In the genomic region with DNA sequence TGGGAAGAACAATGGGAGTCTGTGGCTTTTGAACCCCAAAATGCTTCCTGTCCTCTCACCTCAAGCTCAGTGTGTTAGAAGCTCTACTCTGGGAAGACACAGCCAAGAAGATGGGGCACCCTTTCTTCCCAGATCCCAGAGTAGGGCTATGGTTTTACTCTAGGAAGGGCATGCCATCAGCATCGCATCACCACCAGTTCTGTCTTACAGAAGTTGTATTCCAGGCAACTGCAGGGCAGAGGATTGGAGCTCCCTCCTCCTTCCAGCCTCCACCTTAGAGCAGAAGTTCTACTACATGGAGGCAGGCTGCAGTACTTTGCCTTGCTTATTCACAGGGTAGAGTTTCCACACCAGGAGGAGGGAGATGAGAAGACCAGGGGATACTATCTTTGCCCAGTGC, we compare ENCODE assay signal across 20 cellular contexts. TPM values are rescaled to one million over a fixed set of nuclear protein-coding genes. Genes with fewer than 3 reads are reported as not detected.
DNase-seq lines count a peak whose midpoint lies in the region; ATAC-seq and TF ChIP-seq lines count a peak whose summit lies in the region.
"Had no signal": no experiment of that assay in that cellular context is flagged by ENCODE, and none has a peak within 500 bp of the region (broad histone marks: within the 10 kb centered on the region; RNA-seq: fewer than 3 reads in every experiment).

No MANE protein-coding gene starts in this region.

- intact Hi-C loops in IMR-90 (cut with micrococcal nuclease) (no loop called here), Panc1 (cut with micrococcal nuclease; ENCODE audit: unreplicated experiment) (loop anchor here (10.0 kb wide), 1 partner anchor 47 kb away; no protein-coding TSS in a partner anchor), ascending aorta (cut with DNase I) (no loop called here)

- H3K4me3 ChIP-seq in IMR-90 (ENCODE audit: insufficient read depth, low read depth, low read length) (no peak overlapping the region), Panc1 (ENCODE audit: low read depth in 2 of 2, low read length in 2 of 2) (no peak overlapping the region), ascending aorta (no peak overlapping the region)
- H3K4me3 ChIP-seq: GM23338, K562 had no signal

- in situ Hi-C loops in IMR-90 (cut with MboI; ENCODE audit: low sequenced_read_pairs), result no loop called here
- in situ Hi-C loops in Panc1 (cut with HindIII; ENCODE audit: low pct_unique_long_range_greater_than_20kb, low sequenced_read_pairs), result no loop called here

- H3K27ac ChIP-seq in IMR-90 (ENCODE audit: insufficient read depth, low read length) (no peak overlapping the region), Panc1 (ENCODE audit: low read length) (peak overlapping the region; percentile 32), ascending aorta (no peak overlapping the region)

- no peak overlapping the region for H4K91ac ChIP-seq in IMR-90 (ENCODE audit: insufficient read depth, low read depth, low read length)

- H2BK15ac ChIP-seq in IMR-90 (ENCODE audit: low read depth, low read length), result no peak overlapping the region

- no peak overlapping the region for H2AK5ac ChIP-seq in IMR-90 (ENCODE audit: low read depth, low read length)

- no peak overlapping the region for H2BK5ac ChIP-seq in IMR-90 (ENCODE audit: low read depth, low read length, poor library complexity, severe bottlenecking)

- no peak overlapping the region for H3K4me3 Mint-ChIP-seq in activated naive CD8-positive, alpha-beta T cell treated with anti-CD3 and anti-CD28 coated beads for 36 hours
- H3K4me3 Mint-ChIP-seq: CD4-positive, CD25-positive, alpha-beta regulatory T cell; CD8-positive, alpha-beta memory T cell; GM23338 had no signal

- no peak overlapping the region for H3K18ac ChIP-seq in IMR-90 (ENCODE audit: low read depth, low read length)

- H3K9me3 ChIP-seq in IMR-90 (ENCODE audit: control insufficient read depth, insufficient read depth, low read length) (no peaks in the 10 kb centered on the region), Panc1 (ENCODE audit: control insufficient read depth, insufficient read depth, low read depth, low read length) (no peaks in the 10 kb centered on the region), ascending aorta (no peaks in the 10 kb centered on the region)
- H3K9me3 ChIP-seq: BE2C had no signal

- DNase-seq in EH (ENCODE audit: low read depth), result peak; percentile 51
- DNase-seq in IMR-90, result peak; percentile 22
- no peak for DNase-seq in Panc1 (ENCODE audit: low read depth, low spot score)
- no peak for DNase-seq in activated naive CD8-positive, alpha-beta T cell treated with anti-CD3 and anti-CD28 coated beads for 36 hours
- DNase-seq in NCI-H1105 (lab: John Stamatoyannopoulos, UW), result no peak
- no peak for DNase-seq in ascending aorta (ENCODE audit: low spot score in 2 of 2)
- DNase-seq: 8988T; BE2C; C1 segment of cervical spinal cord; CD4-positive, CD25-positive, alpha-beta regulatory T cell; CD8-positive, alpha-beta memory T cell; COR-L47; DMS 273 treated with DMSO at 0.1 percent for 48 hours; DMS53; DND-41; GDM1 had no signal

- WGBS in IMR-90 (ENCODE audit: extremely low coverage in 2 of 2, insufficient read length in 1 of 2), 2 experiments, result no CpG with 5 or more reads among the region's 1 CpG

- H3K4me1 Mint-ChIP-seq in activated naive CD8-positive, alpha-beta T cell treated with anti-CD3 and anti-CD28 coated beads for 36 hours, result no peaks in the 10 kb centered on the region
- H3K4me1 Mint-ChIP-seq: CD4-positive, CD25-positive, alpha-beta regulatory T cell; CD8-positive, alpha-beta memory T cell had no signal

- H3K36me3 ChIP-seq in IMR-90 (ENCODE audit: control insufficient read depth, insufficient read depth, low read length) (no peaks in the 10 kb centered on the region), Panc1 (ENCODE audit: control insufficient read depth, insufficient read depth, low read length) (no peaks in the 10 kb centered on the region), ascending aorta (no peaks in the 10 kb centered on the region)
- H3K36me3 ChIP-seq: BE2C had no signal

- H3K4me2 ChIP-seq in IMR-90 (ENCODE audit: low read depth, low read length), result no peak overlapping the region
- H3K4me2 ChIP-seq: GM23338 had no signal

- no peak overlapping the region for H3K27ac Mint-ChIP-seq in activated naive CD8-positive, alpha-beta T cell treated with anti-CD3 and anti-CD28 coated beads for 36 hours
- H3K27ac Mint-ChIP-seq: CD8-positive, alpha-beta memory T cell; GM23338 had no signal

- TF ChIP-seq CTCF in IMR-90 (conservative IDR thresholded peaks at IDR 0.05; ENCODE audit: low read depth, low read length) (no peak), Panc1 (IDR thresholded peaks at IDR 0.05) (no peak), ascending aorta (IDR thresholded peaks at IDR 0.05) (no peak)

- H2BK20ac ChIP-seq in IMR-90 (ENCODE audit: low read depth, low read length), result no peak overlapping the region

- no peak for TF ChIP-seq RAD21 in IMR-90 (IDR thresholded peaks at IDR 0.05; ENCODE audit: low read length)

- no peak overlapping the region for H4K8ac ChIP-seq in IMR-90 (ENCODE audit: low read depth in 2 of 2, low read length in 2 of 2)

- no peak overlapping the region for H2BK120ac ChIP-seq in IMR-90 (ENCODE audit: low read depth, low read length)

- TF ChIP-seq POLR2A in IMR-90 (IDR thresholded peaks at IDR 0.05; ENCODE audit: low read depth, low read length), result no peak

- dilution Hi-C loops in IMR-90 (cut with HindIII; ENCODE audit: low sequenced_read_pairs, unreplicated experiment), result no loop called here

- H4K20me1 ChIP-seq in IMR-90 (ENCODE audit: insufficient read depth, low read length), result no peaks in the 10 kb centered on the region

- POLR2A ChIA-PET in IMR-90 (lab: Charles Lee; ENCODE audit: unreplicated experiment), result no interaction called here
- POLR2A ChIA-PET in Panc1 (lab: Charles Lee), result no interaction called here

- peak overlapping the region; percentile 28 for H2AK9ac ChIP-seq in IMR-90 (replicated peaks; ENCODE audit: low read depth, low read length, poor library complexity)

- no peak for ATAC-seq in IMR-90 (ENCODE audit: low read depth)
- ATAC-seq in Panc1, result no peak
- ATAC-seq in GM19467 (IDR thresholded peaks at IDR 0.05; ENCODE audit: unreplicated experiment), result no peak
- ATAC-seq: GM23338, HCT116, K562 had no signal

- no peak overlapping the region for H3K4ac ChIP-seq in IMR-90 (ENCODE audit: low read depth, low read length)

- no peak overlapping the region for H3K14ac ChIP-seq in IMR-90 (replicated peaks; ENCODE audit: low read depth, low read length)

- H3K4me1 ChIP-seq in IMR-90 (ENCODE audit: control insufficient read depth, insufficient read depth, low read length) (no peaks in the 10 kb centered on the region), Panc1 (ENCODE audit: control insufficient read depth, insufficient read depth, low read length) (no peaks in the 10 kb centered on the region; the same call in 1 of the 2 replicates), ascending aorta (no peaks in the 10 kb centered on the region)
- H3K4me1 ChIP-seq: BE2C had no signal

- no peak overlapping the region for H3K56ac ChIP-seq in IMR-90 (ENCODE audit: extremely low read depth, insufficient read depth, low read length)

- H3K9ac ChIP-seq in IMR-90 (ENCODE audit: low read depth, low read length), result no peak overlapping the region

- peaks cover 11% of the 10 kb centered on the region for H3K27me3 ChIP-seq in IMR-90 (ENCODE audit: control insufficient read depth, insufficient read depth, low read length)
- H3K27me3 ChIP-seq in Panc1 (ENCODE audit: control insufficient read depth, insufficient read depth, low read length), result no peaks in the 10 kb centered on the region
- no peaks in the 10 kb centered on the region for H3K27me3 ChIP-seq in ascending aorta
- H3K27me3 ChIP-seq: BE2C had no signal

- no peaks in the 10 kb centered on the region for H3K79me1 ChIP-seq in IMR-90 (ENCODE audit: low read depth in 1 of 2, low read length in 2 of 2)

- BruUV-seq in IMR-90 (replicated peaks; lab: Mats Ljungman, UMichigan) (no TSS peak), Panc1 (replicated peaks; lab: Mats Ljungman, UMichigan) (no TSS peak)

- no peaks in the 10 kb centered on the region for H3K36me3 Mint-ChIP-seq in activated naive CD8-positive, alpha-beta T cell treated with anti-CD3 and anti-CD28 coated beads for 36 hours
- H3K36me3 Mint-ChIP-seq: CD4-positive, CD25-positive, alpha-beta regulatory T cell; CD8-positive, alpha-beta memory T cell had no signal

- no peaks in the 10 kb centered on the region for H3K9me3 Mint-ChIP-seq in activated naive CD8-positive, alpha-beta T cell treated with anti-CD3 and anti-CD28 coated beads for 36 hours
- H3K9me3 Mint-ChIP-seq: CD8-positive, alpha-beta memory T cell; GM23338 had no signal

- H3K27me3 Mint-ChIP-seq in activated naive CD8-positive, alpha-beta T cell treated with anti-CD3 and anti-CD28 coated beads for 36 hours, result no peaks in the 10 kb centered on the region

- peak overlapping the region; percentile 67 for H2AFZ ChIP-seq in IMR-90 (replicated peaks; ENCODE audit: low read length, poor library complexity)

- CTCF ChIA-PET in IMR-90 (lab: Yijun Ruan, JAX), result no interaction called here
- CTCF ChIA-PET in Panc1 (lab: Charles Lee), result no interaction called here

- H4K5ac ChIP-seq in IMR-90 (ENCODE audit: low read depth, low read length), result no peak overlapping the region

- H3K9me1 ChIP-seq in IMR-90 (ENCODE audit: insufficient read depth, low read length), result peaks cover 4% of the 10 kb centered on the region; the same call in 1 of the 2 replicates

- H3K23ac ChIP-seq in IMR-90 (ENCODE audit: low read depth, low read length), result no peak overlapping the region

TF ChIP-seq in IMR-90, 13 proteins besides CTCF, POLR2A, EP300 and RAD21:
- TF ChIP-seq MAZ (IDR thresholded peaks at IDR 0.05; ENCODE audit: borderline replicate concordance, low read depth, low read length) (no peak), FOS (IDR thresholded peaks at IDR 0.05; ENCODE audit: low read depth, low read length) (no peak), RFX5 (IDR thresholded peaks at IDR 0.05; ENCODE audit: low read depth, low read length) (no peak), RCOR1 (IDR thresholded peaks at IDR 0.05; ENCODE audit: insufficient replicate concordance, low read length) (no peak), SMC3 (IDR thresholded peaks at IDR 0.05; ENCODE audit: low read depth, low read length) (no peak), NFE2L2 (IDR thresholded peaks at IDR 0.05; ENCODE audit: low read depth, low read length) (no peak), BHLHE40 (IDR thresholded peaks at IDR 0.05; ENCODE audit: low read depth, low read length) (no peak)

RNA-seq across cellular contexts. Expression of gene ZFX, which starts 18.1 kb away (rescaled TPM):
- total RNA-seq in IMR-90 (2012; rRNA removed) (99.3 and 141 TPM in 2 replicates), Panc1 (2021; ENCODE audit: unreplicated experiment) (38.7 TPM), ascending aorta (23.4 TPM)
- polyA plus RNA-seq in IMR-90 (2012; rRNA removed), result 12.0 and 16.0 TPM in 2 replicates
- polyA plus RNA-seq in IMR-90 (2012; cell fraction: cytosol; rRNA removed), result 3.6 and 5.2 TPM in 2 replicates
- 4.1 and 28.6 TPM in 2 replicates for polyA plus RNA-seq in IMR-90 (2012; cell fraction: nucleus; rRNA removed; ENCODE audit: low replicate concordance)
- 8.8 TPM for polyA plus RNA-seq in Panc1 (2012; ENCODE audit: insufficient read length)
- total RNA-seq in activated naive CD8-positive, alpha-beta T cell treated with anti-CD3 and anti-CD28 coated beads for 36 hours, result 10 to 100 TPM; 35.0 to 37.2 TPM

Comparison
In these comparisons a context has a peak if more than half of its experiments do, and no peak if none do; other contexts are left out.
1. DNase-seq: peak in EH (single experiment) and IMR-90 (single experiment); none in Panc1 (single experiment), activated naive CD8-positive, alpha-beta T cell treated with anti-CD3 and anti-CD28 coated beads for 36 hours (single experiment), NCI-H1105 (single experiment) and ascending aorta (0 of 2).